Comparison of ENCODE assay signal across 28 cellular contexts in genomic region chr17:5561736-5562135, GRCh38.
"Had no signal": no experiment of that assay in that cellular context is flagged by ENCODE, and none has a peak within 500 bp of the region (broad histone marks: within the 10 kb centered on the region; RNA-seq: fewer than 3 reads in every experiment).

No MANE protein-coding gene starts in this region.

- H3K9me3 Mint-ChIP-seq: activated naive CD4-positive, alpha-beta T cell treated with anti-CD3 and anti-CD28 coated beads for 36 hours; stimulated activated naive CD8-positive, alpha-beta T cell treated with anti-CD3 and anti-CD28 coated beads, Interleukin-15, Interleukin-2, amounts not matched to agents 100 ng/mL and 50 ng/mL, for 24 hours; T-helper 2 cell treated with Interferon-gamma antibody and Interleukin-4, amounts not matched to agents 5 μg/mL and 100 μg/mL, for 36 hours; type B pancreatic cell had no signal

- H3K4me3 Mint-ChIP-seq: activated CD4-positive, alpha-beta T cell treated with anti-CD3 and anti-CD28 coated beads for 36 hours; activated naive CD4-positive, alpha-beta T cell treated with anti-CD3 and anti-CD28 coated beads for 36 hours; activated naive CD8-positive, alpha-beta T cell treated with anti-CD3 and anti-CD28 coated beads, Interleukin-2, amount 10 ng/mL, durations not matched to agents 7 days and 5 days; activated T-cell treated with anti-CD3 and anti-CD28 coated beads, Interleukin-2, amount 50 U/mL, for 72 hours; brain; nephron; stimulated activated naive CD8-positive, alpha-beta T cell treated with anti-CD3 and anti-CD28 coated beads, Interleukin-15, Interleukin-2, amounts not matched to agents 100 ng/mL and 50 ng/mL, for 24 hours; T-helper 2 cell treated with Interferon-gamma antibody and Interleukin-4, amounts not matched to agents 5 μg/mL and 100 μg/mL, for 36 hours; type B pancreatic cell had no signal

- H3K27me3 Mint-ChIP-seq: activated CD4-positive, alpha-beta T cell treated with anti-CD3 and anti-CD28 coated beads for 36 hours; activated naive CD8-positive, alpha-beta T cell treated with anti-CD3 and anti-CD28 coated beads, Interleukin-2, amount 10 ng/mL, durations not matched to agents 7 days and 5 days; stimulated activated naive CD8-positive, alpha-beta T cell treated with anti-CD3 and anti-CD28 coated beads, Interleukin-15, Interleukin-2, amounts not matched to agents 100 ng/mL and 50 ng/mL, for 24 hours had no signal

- ATAC-seq: activated CD4-positive, alpha-beta T cell treated with anti-CD3 and anti-CD28 coated beads for 36 hours; activated T-cell treated with anti-CD3 and anti-CD28 coated beads, Interleukin-2, amount 50 U/mL, for 72 hours; foreskin keratinocyte; left colon; pancreas; sciatic nerve had no signal

- FAIRE-seq: kidney, pancreas had no signal

- H3K36me3 ChIP-seq: cardiac muscle cell, pancreas, prostate gland had no signal

- H3K9me3 ChIP-seq: esophagus muscularis mucosa, pancreas, prostate gland had no signal

- H3K4me1 ChIP-seq: ascending aorta, esophagus muscularis mucosa, pancreas, prostate gland had no signal

- H3K27ac Mint-ChIP-seq: activated CD4-positive, alpha-beta T cell treated with anti-CD3 and anti-CD28 coated beads for 36 hours; activated naive CD4-positive, alpha-beta T cell treated with anti-CD3 and anti-CD28 coated beads for 36 hours; activated naive CD8-positive, alpha-beta T cell treated with anti-CD3 and anti-CD28 coated beads, Interleukin-2, amount 10 ng/mL, durations not matched to agents 7 days and 5 days; activated T-cell treated with anti-CD3 and anti-CD28 coated beads, Interleukin-2, amount 50 U/mL, for 72 hours; brain; nephron; stimulated activated naive CD8-positive, alpha-beta T cell treated with anti-CD3 and anti-CD28 coated beads, Interleukin-15, Interleukin-2, amounts not matched to agents 100 ng/mL and 50 ng/mL, for 24 hours; T-helper 2 cell treated with Interferon-gamma antibody and Interleukin-4, amounts not matched to agents 5 μg/mL and 100 μg/mL, for 36 hours; type B pancreatic cell had no signal

- H3K27me3 ChIP-seq: ascending aorta, cardiac muscle cell, esophagus muscularis mucosa, foreskin keratinocyte, pancreas had no signal

- DNase-seq: activated CD4-positive, alpha-beta T cell treated with anti-CD3 and anti-CD28 coated beads for 36 hours; activated CD4-positive, CD25-positive, alpha-beta regulatory T cell; activated naive CD4-positive, alpha-beta T cell treated with anti-CD3 and anti-CD28 coated beads for 36 hours; activated naive CD8-positive, alpha-beta T cell treated with anti-CD3 and anti-CD28 coated beads, Interleukin-2, amount 10 ng/mL, durations not matched to agents 7 days and 5 days; activated T-cell treated with anti-CD3 and anti-CD28 coated beads for 4 hours; activated T-cell treated with anti-CD3 and anti-CD28 coated beads, Interleukin-2, amount 50 U/mL, for 72 hours; foreskin keratinocyte; kidney; left colon; mammary epithelial cell; pancreas; retina; stimulated activated CD4-positive, alpha-beta T cell treated with anti-CD3 and anti-CD28 coated beads, Interleukin-12 subunit alpha, Interleukin-12 subunit beta, amount 100 ng/mL, for 4 hours; stimulated activated CD4-positive, alpha-beta T cell treated with anti-CD3 and anti-CD28 coated beads, Interleukin-4, amount 100 ng/mL, for 1 hour; substantia nigra; T-helper 1 cell had no signal

- H3K36me3 Mint-ChIP-seq: brain, type B pancreatic cell had no signal

- H3K4me1 Mint-ChIP-seq: brain, nephron had no signal

- H3K4me3 ChIP-seq: ascending aorta, cardiac muscle cell, coronary artery, esophagus muscularis mucosa, pancreas, prostate gland, skin epidermis had no signal

- H3K27ac ChIP-seq: ascending aorta, cardiac muscle cell, coronary artery, esophagus muscularis mucosa, foreskin keratinocyte, pancreas, prostate gland, skin epidermis had no signal
